Comparison of ENCODE assay signal across 9 cellular contexts in the genomic region with DNA sequence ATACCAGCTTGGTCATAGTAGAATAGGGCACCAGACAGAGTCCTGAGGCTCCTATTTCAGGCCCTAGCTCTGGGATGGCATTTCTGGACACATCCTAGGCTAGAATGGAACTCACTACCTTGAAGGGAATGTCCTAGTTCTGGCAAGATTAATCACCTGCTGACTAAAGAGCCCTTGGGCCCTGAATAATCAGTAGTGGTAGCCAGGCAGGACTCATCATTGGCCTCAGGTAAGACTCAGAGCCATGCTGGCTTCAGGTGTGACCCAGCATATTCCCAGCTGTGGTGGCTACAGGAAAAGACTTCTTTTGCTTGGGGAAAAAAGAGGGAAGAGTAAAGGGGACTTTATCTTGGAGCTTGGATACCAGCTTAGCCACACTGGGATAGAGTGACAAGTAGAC.
"Had no signal": no experiment of that assay in that cellular context is flagged by ENCODE, and none has a peak within 500 bp of the region (broad histone marks: within the 10 kb centered on the region; RNA-seq: fewer than 3 reads in every experiment).

No MANE protein-coding gene starts in this region.

- H2AFZ ChIP-seq: GM23248 had no signal

- H3K4me3 ChIP-seq: GM23248, HAP-1 had no signal

- DNase-seq: GM23248, GOT3, H7, HFFc6 had no signal

- FAIRE-seq: HepG2 had no signal

- H3K27ac Mint-ChIP-seq: HFFc6, IgD-negative memory B cell had no signal

- H3K4me1 ChIP-seq: HAP-1 had no signal

- H3K27ac ChIP-seq: GM23248, HL-60 had no signal

- H3K4me3 Mint-ChIP-seq: HFFc6 had no signal

- H3K9me3 Mint-ChIP-seq: HFFc6 had no signal

- H3K9ac ChIP-seq: GM23248 had no signal

- H3K9me3 ChIP-seq: HAP-1 had no signal

- H3K36me3 ChIP-seq: HAP-1 had no signal

- ATAC-seq: HCT116, HepG2 had no signal
